23 cellular contexts compared by ENCODE assay signal in the genomic region with DNA sequence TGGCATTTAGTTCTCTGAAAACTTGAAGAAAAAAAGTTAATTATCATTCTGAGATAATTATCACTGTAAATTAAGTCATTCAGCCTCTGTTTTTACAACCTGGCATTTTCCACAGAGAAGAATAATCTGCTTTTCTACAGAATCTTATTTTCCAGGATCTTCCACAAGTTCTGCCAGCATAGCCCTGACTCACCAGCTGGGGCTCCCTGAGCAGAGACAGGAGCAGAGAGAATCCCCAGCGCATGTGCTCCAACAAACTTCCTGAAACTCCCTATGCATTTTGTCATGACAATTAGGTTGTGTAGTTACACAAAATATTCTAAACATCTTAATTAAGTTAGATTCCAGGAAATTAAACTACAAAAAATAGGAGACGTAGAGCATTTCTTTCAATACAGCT. TPM values are rescaled to one million over a fixed set of nuclear protein-coding genes. Genes with fewer than 3 reads are reported as not detected.
"Had no signal": no experiment of that assay in that cellular context is flagged by ENCODE, and none has a peak within 500 bp of the region (broad histone marks: within the 10 kb centered on the region; RNA-seq: fewer than 3 reads in every experiment).

No MANE protein-coding gene starts in this region.

- H3K27ac ChIP-seq: colonic mucosa, heart right ventricle, ovary, spleen, thoracic aorta had no signal

- ATAC-seq: activated CD8-positive, alpha-beta memory T cell treated with anti-CD3 and anti-CD28 coated beads, Interleukin-2, amount 10 ng/mL, durations not matched to agents 7 days and 5 days; heart right ventricle; naive thymus-derived CD4-positive, alpha-beta T cell; sciatic nerve; stimulated activated memory B cell treated with anti-CD40 and anti-IgM and Interleukin-4, amounts not matched to agents 10 μg/mL and 1 μg/mL and 100 μg/mL, for 72 hours had no signal

- H3K36me3 Mint-ChIP-seq: activated CD4-positive, alpha-beta memory T cell treated with anti-CD3 and anti-CD28 coated beads for 36 hours; activated CD8-positive, alpha-beta memory T cell treated with anti-CD3 and anti-CD28 coated beads, Interleukin-2, amount 10 ng/mL, durations not matched to agents 7 days and 5 days; brain; memory B cell; naive thymus-derived CD4-positive, alpha-beta T cell; stimulated activated memory B cell treated with anti-CD40 and anti-IgM and Interleukin-4, amounts not matched to agents 10 μg/mL and 1 μg/mL and 100 μg/mL, for 72 hours had no signal

- H3K27me3 Mint-ChIP-seq: central memory CD8-positive, alpha-beta T cell; memory B cell had no signal

- H3K9me3 Mint-ChIP-seq: activated B cell treated with CpG ODN at 0.5 μM for 24 hours; brain; central memory CD8-positive, alpha-beta T cell; memory B cell; naive thymus-derived CD4-positive, alpha-beta T cell; stimulated activated memory B cell treated with anti-CD40 and anti-IgM and Interleukin-4, amounts not matched to agents 10 μg/mL and 1 μg/mL and 100 μg/mL, for 72 hours had no signal

- H3K4me1 ChIP-seq: colonic mucosa, spleen had no signal

- H3K9me3 ChIP-seq: colonic mucosa, heart right ventricle, ovary, spleen, thoracic aorta had no signal

- H3K36me3 ChIP-seq: colonic mucosa, heart right ventricle, ovary, spleen, thoracic aorta had no signal

- H3K27me3 ChIP-seq: colonic mucosa, ovary, spleen had no signal

- H3K27ac Mint-ChIP-seq: activated B cell treated with CpG ODN at 0.5 μM for 24 hours; activated CD4-positive, alpha-beta memory T cell treated with anti-CD3 and anti-CD28 coated beads for 36 hours; activated CD8-positive, alpha-beta memory T cell treated with anti-CD3 and anti-CD28 coated beads, Interleukin-2, amount 10 ng/mL, durations not matched to agents 7 days and 5 days; activated T-helper 2 cell treated with anti-CD3 and anti-CD28 coated beads, Interferon-gamma antibody, Interleukin-2, Interleukin-4, amounts not matched to agents 10 μg/mL and 5 μg/mL and 100 μg/mL, durations not matched to agents 14 hours and 24 hours and 36 hours; brain; memory B cell; naive thymus-derived CD4-positive, alpha-beta T cell; stimulated activated memory B cell treated with anti-CD40 and anti-IgM and Interleukin-4, amounts not matched to agents 10 μg/mL and 1 μg/mL and 100 μg/mL, for 72 hours; T-helper 2 cell treated with Interferon-gamma antibody and Interleukin-4, amounts not matched to agents 5 μg/mL and 100 μg/mL, for 36 hours had no signal

- DNase-seq: activated B cell treated with CpG ODN at 0.5 μM for 24 hours; activated CD4-positive, alpha-beta memory T cell treated with anti-CD3 and anti-CD28 coated beads for 36 hours; activated CD4-positive, alpha-beta T cell treated with anti-CD3 and anti-CD28 coated beads for 4 hours; activated CD8-positive, alpha-beta memory T cell treated with anti-CD3 and anti-CD28 coated beads, Interleukin-2, amount 10 ng/mL, durations not matched to agents 7 days and 5 days; activated naive CD4-positive, alpha-beta T cell treated with Interleukin-2 at 50 U/mL for 16 hours; colonic mucosa; heart right ventricle; naive thymus-derived CD4-positive, alpha-beta T cell; ovary; spleen; stimulated activated CD4-positive, alpha-beta T cell treated with anti-CD3 and anti-CD28 coated beads, Interleukin-4, amount 100 ng/mL, for 4 hours had no signal

- H3K4me1 Mint-ChIP-seq: activated B cell treated with CpG ODN at 0.5 μM for 24 hours; activated CD8-positive, alpha-beta memory T cell treated with anti-CD3 and anti-CD28 coated beads, Interleukin-2, amount 10 ng/mL, durations not matched to agents 7 days and 5 days; central memory CD8-positive, alpha-beta T cell; memory B cell; stimulated activated memory B cell treated with anti-CD40 and anti-IgM and Interleukin-4, amounts not matched to agents 10 μg/mL and 1 μg/mL and 100 μg/mL, for 72 hours had no signal

- H3K4me3 ChIP-seq: colonic mucosa, heart right ventricle, ovary, spleen, thoracic aorta had no signal

- H3K4me3 Mint-ChIP-seq: activated B cell treated with CpG ODN at 0.5 μM for 24 hours; activated CD4-positive, alpha-beta memory T cell treated with anti-CD3 and anti-CD28 coated beads for 36 hours; activated CD8-positive, alpha-beta memory T cell treated with anti-CD3 and anti-CD28 coated beads, Interleukin-2, amount 10 ng/mL, durations not matched to agents 7 days and 5 days; brain; central memory CD8-positive, alpha-beta T cell; memory B cell; naive thymus-derived CD4-positive, alpha-beta T cell; stimulated activated memory B cell treated with anti-CD40 and anti-IgM and Interleukin-4, amounts not matched to agents 10 μg/mL and 1 μg/mL and 100 μg/mL, for 72 hours; T-helper 2 cell treated with Interferon-gamma antibody and Interleukin-4, amounts not matched to agents 5 μg/mL and 100 μg/mL, for 36 hours had no signal

RNA-seq across cellular contexts. Expression of gene TMEM207, which starts 32.1 kb away (rescaled TPM):
- total RNA-seq: activated B cell treated with CpG ODN at 0.5 μM for 24 hours; activated CD4-positive, alpha-beta memory T cell treated with anti-CD3 and anti-CD28 coated beads for 36 hours; activated CD8-positive, alpha-beta memory T cell treated with anti-CD3 and anti-CD28 coated beads, Interleukin-2, amount 10 ng/mL, durations not matched to agents 7 days and 5 days; activated T-helper 2 cell treated with anti-CD3 and anti-CD28 coated beads, Interferon-gamma antibody, Interleukin-2, Interleukin-4, amounts not matched to agents 10 μg/mL and 5 μg/mL and 100 μg/mL, durations not matched to agents 14 hours and 24 hours and 36 hours; colonic mucosa; epithelial cell of proximal tubule; heart right ventricle; liver; mucosa of gallbladder; naive thymus-derived CD4-positive, alpha-beta T cell; ovary; sciatic nerve; spleen; thoracic aorta; ureter had no signal
